ENCODE assay signal across 2 cellular contexts in genomic region chr11:119455708-119456107, GRCh38. TPM values are rescaled to one million over a fixed set of nuclear protein-coding genes. Genes with fewer than 3 reads are reported as not detected.
"Had no signal": no experiment of that assay in that cellular context is flagged by ENCODE, and none has a peak within 500 bp of the region (broad histone marks: within the 10 kb centered on the region; RNA-seq: fewer than 3 reads in every experiment).

No MANE protein-coding gene starts in this region.

RNA-seq across cellular contexts. Expression of gene THY1, which starts 32.7 kb away (rescaled TPM):
- total RNA-seq: natural killer cell treated with Interleukin-12 subunit alpha and Interleukin-12 subunit beta and Interleukin-15 and Interleukin-18, amount 100 ng/mL, for 72 hours; pulmonary artery endothelial cell had no signal
